ENCODE assay signal across 8 cellular contexts in the genomic region with DNA sequence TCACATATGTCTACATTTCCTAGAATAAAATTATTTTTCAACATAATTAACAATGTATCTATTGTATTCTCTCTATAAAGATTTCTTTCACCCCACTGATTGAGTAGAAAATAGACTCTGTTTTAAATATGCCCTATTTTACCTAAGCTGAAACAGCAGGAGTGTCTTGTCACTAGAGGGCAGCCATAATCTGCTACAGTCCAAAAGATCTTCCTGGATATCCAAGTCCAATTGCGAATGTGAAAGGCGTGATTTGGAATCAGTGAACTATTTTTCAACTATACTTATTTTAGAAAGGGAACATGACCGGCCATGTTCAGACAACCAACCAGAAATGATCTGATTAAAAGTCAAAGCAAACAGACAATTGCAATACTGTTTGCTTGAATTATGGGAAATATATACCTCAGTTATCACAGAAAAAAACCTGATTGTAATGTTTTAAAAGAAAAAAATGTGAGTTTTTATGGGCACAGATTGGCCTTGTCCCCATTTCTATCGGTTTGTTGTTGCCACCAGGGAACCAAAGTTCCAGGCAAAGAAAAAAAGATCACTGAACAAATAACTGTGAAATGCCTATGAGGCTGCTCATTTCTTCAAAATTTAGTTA.
DNase-seq lines count a peak whose midpoint lies in the region; ATAC-seq, FAIRE-seq and TF ChIP-seq lines count a peak whose summit lies in the region.

No MANE protein-coding gene starts in this region.

- peak; percentile 65 for TF ChIP-seq CTCF in OCI-LY3 (IDR thresholded peaks at IDR 0.05; ENCODE audit: low read depth, low read length)
- peak; percentile 84 for TF ChIP-seq CTCF in fibroblast of mammary gland (conservative IDR thresholded peaks at IDR 0.05; ENCODE audit: control insufficient read depth, insufficient read depth, low read depth, low read length)

- H3K4me3 ChIP-seq in HAP-1 (no peak overlapping the region), OCI-LY3 (ENCODE audit: low read length) (no peak overlapping the region), fibroblast of mammary gland (ENCODE audit: control insufficient read depth, low read depth, low read length) (no peak overlapping the region)

- no peak overlapping the region for H2AFZ ChIP-seq in OCI-LY3 (ENCODE audit: low read depth, low read length)

- 0 out of 2 replicates have a peak overlapping the region, but pooled peaks have one; percentile 6 for H3K4me2 ChIP-seq in OCI-LY3 (ENCODE audit: low read length)

- no peaks in the 10 kb centered on the region for H3K36me3 ChIP-seq in HAP-1 (replicated peaks)
- H3K36me3 ChIP-seq in OCI-LY3 (replicated peaks; ENCODE audit: low read depth, low read length) = no peaks in the 10 kb centered on the region

- H3K4me1 ChIP-seq in HAP-1 (no peaks in the 10 kb centered on the region), OCI-LY3 (ENCODE audit: low read length) (peaks cover 10% of the 10 kb centered on the region)

- no peaks in the 10 kb centered on the region for H3K79me2 ChIP-seq in OCI-LY3 (ENCODE audit: low read length)

- no peak overlapping the region for H3K9ac ChIP-seq in OCI-LY3 (ENCODE audit: low read length)

- H3K27ac ChIP-seq in OCI-LY3 (ENCODE audit: low read length) = no peak overlapping the region

- H3K27me3 ChIP-seq in HAP-1 (ENCODE audit: low read depth) = no peaks in the 10 kb centered on the region; the same call in 1 of the 2 replicates
- H3K27me3 ChIP-seq in OCI-LY3 (ENCODE audit: low read depth, low read length) = peaks cover 13% of the 10 kb centered on the region; the same call in 1 of the 2 replicates

- no peaks in the 10 kb centered on the region for H4K20me1 ChIP-seq in OCI-LY3 (ENCODE audit: insufficient read depth, low read length)

- ATAC-seq in GM21529 (IDR thresholded peaks at IDR 0.05; ENCODE audit: unreplicated experiment) = no peak
- ATAC-seq in HG02623 (IDR thresholded peaks at IDR 0.05; ENCODE audit: unreplicated experiment) = no peak
- no peak for ATAC-seq in GM21737 (IDR thresholded peaks at IDR 0.05; ENCODE audit: unreplicated experiment)

- DNase-seq in HAP-1 (ENCODE audit: low spot score in 2 of 2) (peak; percentile 42 to 66), fibroblast of mammary gland (ENCODE audit: low read depth) (peak; percentile 83), renal cortical epithelial cell (ENCODE audit: low read depth) (peak; percentile 88)

- in situ Hi-C loops in HAP-1 (cut with MboI; ENCODE audit: low sequenced_read_pairs) = no loop called here

- FAIRE-seq in A204.1 (lab: Jason Lieb, UNC) = peak; percentile 89

- H3K9me3 ChIP-seq in HAP-1 = no peaks in the 10 kb centered on the region
- H3K9me3 ChIP-seq in OCI-LY3 (ENCODE audit: insufficient read depth, low read length) = no peaks in the 10 kb centered on the region
